ENCODE assay signal across 20 cellular contexts in genomic region chr7:3356173-3356572, GRCh38. TPM values are rescaled to one million over a fixed set of nuclear protein-coding genes. Genes with fewer than 3 reads are reported as not detected.
"Had no signal": no experiment of that assay in that cellular context is flagged by ENCODE, and none has a peak within 500 bp of the region (broad histone marks: within the 10 kb centered on the region; RNA-seq: fewer than 3 reads in every experiment).

No MANE protein-coding gene starts in this region.

- FAIRE-seq: endothelial cell of umbilical vein, keratinocyte had no signal

- ATAC-seq: heart right ventricle; left ventricle myocardium superior; naive thymus-derived CD4-positive, alpha-beta T cell; sciatic nerve; stimulated activated naive CD8-positive, alpha-beta T cell treated with anti-CD3 and anti-CD28 coated beads, Interleukin-15, amount 100 ng/mL, for 72 hours had no signal

- DNase-seq: dermis blood vessel endothelial cell; effector memory CD4-positive, alpha-beta T cell; foreskin melanocyte; glutamatergic neuron; heart right ventricle; hippocampal formation; immature natural killer cell; left ventricle myocardium superior; naive thymus-derived CD4-positive, alpha-beta T cell; nucleus accumbens; stimulated activated CD4-positive, alpha-beta T cell treated with anti-CD3 and anti-CD28 coated beads, Interleukin-12 subunit alpha, Interleukin-12 subunit beta, amount 100 ng/mL, for 4 hours; stimulated activated CD4-positive, alpha-beta T cell treated with anti-CD3 and anti-CD28 coated beads, Interleukin-1b, Interleukin-23, amount 100 ng/mL, for 48 hours; stimulated activated CD4-positive, alpha-beta T cell treated with anti-CD3 and anti-CD28 coated beads, Interleukin-4, amount 100 ng/mL, for 1 hour; stimulated activated CD8-positive, alpha-beta memory T cell treated with anti-CD3 and anti-CD28 coated beads, Interleukin-4, amount 100 ng/mL, for 48 hours; stimulated activated naive CD4-positive, alpha-beta T cell; stimulated activated naive CD8-positive, alpha-beta T cell treated with anti-CD3 and anti-CD28 coated beads, Interleukin-15, amount 100 ng/mL, for 72 hours; transverse colon had no signal

RNA-seq across cellular contexts. Expression of gene SDK1, which starts 55.1 kb away (rescaled TPM):
- polyA plus RNA-seq: immature natural killer cell had no signal
